In genomic region chr19:10416380-10417257, GRCh38 we compare ENCODE assay signal across 8 cellular contexts.
DNase-seq lines count a peak whose midpoint lies in the region; ATAC-seq lines count a peak whose summit lies in the region.

No MANE protein-coding gene starts in this region.

- H3K4me3 Mint-ChIP-seq in central memory CD8-positive, alpha-beta T cell = peak overlapping the region; percentile 68

- no peaks in the 10 kb centered on the region for H3K9me3 Mint-ChIP-seq in central memory CD8-positive, alpha-beta T cell

- DNase-seq in SIG-M5 treated with dmso at 0.1 percent for 504 hours (lab: John Stamatoyannopoulos, UW; ENCODE audit: unreplicated experiment) (peak; percentile 93), SIG-M5 (lab: John Stamatoyannopoulos, UW) (no peak), NCI-H446 (lab: John Stamatoyannopoulos, UW) (peak; percentile 85 to 97), kidney tubule cell (ENCODE audit: low spot score) (peak; percentile 85)
- peak; percentile 99 to 100 for DNase-seq in central memory CD8-positive, alpha-beta T cell (ENCODE audit: low spot score in 2 of 2)
- peak; percentile 86 to 91 (median 88) for DNase-seq in stimulated activated CD4-positive, alpha-beta T cell treated with anti-CD3 and anti-CD28 coated beads, Interleukin-1b, Interleukin-23, amount 100 ng/mL, for 24 hours (ENCODE audit: low read depth in 4 of 4, low spot score in 1 of 4)

- H3K27ac Mint-ChIP-seq in central memory CD8-positive, alpha-beta T cell (ENCODE audit: low read depth) = peak overlapping the region; percentile 96

- H3K36me3 Mint-ChIP-seq in central memory CD8-positive, alpha-beta T cell (ENCODE audit: insufficient read depth) = peaks cover 20% of the 10 kb centered on the region

- peaks cover 48% of the 10 kb centered on the region for H3K27me3 Mint-ChIP-seq in central memory CD8-positive, alpha-beta T cell

- peak; percentile 47 for ATAC-seq in HG03039 (IDR thresholded peaks at IDR 0.05; ENCODE audit: unreplicated experiment)
- ATAC-seq in activated CD4-positive, CD25-positive, alpha-beta regulatory T cell treated with anti-CD3 and anti-CD28 coated beads, Interleukin-2, amount 50 U/mL, for 24 hours = peak; percentile 56 to 59
- ATAC-seq in central memory CD8-positive, alpha-beta T cell (replicated peaks; ENCODE audit: extremely low read depth, poor library complexity, severe bottlenecking) = peak; percentile 74

- H3K4me1 Mint-ChIP-seq in central memory CD8-positive, alpha-beta T cell = peaks cover 51% of the 10 kb centered on the region
